ENCODE assay signal across 10 cellular contexts in genomic region chr14:96297000-96297399, GRCh38. TPM values are rescaled to one million over a fixed set of nuclear protein-coding genes. Genes with fewer than 3 reads are reported as not detected.
DNase-seq lines count a peak whose midpoint lies in the region; ATAC-seq and TF ChIP-seq lines count a peak whose summit lies in the region.
"Had no signal": no experiment of that assay in that cellular context is flagged by ENCODE, and none has a peak within 500 bp of the region (broad histone marks: within the 10 kb centered on the region; RNA-seq: fewer than 3 reads in every experiment).

No MANE protein-coding gene starts in this region.

- no peak for ATAC-seq in psoas muscle
- no peak for ATAC-seq in stimulated activated naive CD8-positive, alpha-beta T cell treated with anti-CD3 and anti-CD28 coated beads, Interleukin-15, Interleukin-2, amounts not matched to agents 100 U/mL and 50 U/mL, for 24 hours

- DNase-seq in DMS 273 (lab: John Stamatoyannopoulos, UW; ENCODE audit: unreplicated experiment) (peak; percentile 32), DMS 273 treated with DMSO at 0.1 percent for 48 hours (lab: John Stamatoyannopoulos, UW) (no peak), NCI-H1694 treated with DMSO at 0.1 percent for 48 hours (lab: John Stamatoyannopoulos, UW) (peak; percentile 80), dedifferentiated amniotic fluid mesenchymal stem cell (ENCODE audit: extremely low spot score) (peak; percentile 27), psoas muscle (no peak), globus pallidus (ENCODE audit: low spot score) (no peak), AG20443 (ENCODE audit: low spot score) (no peak)
- no peak for DNase-seq in stimulated activated naive CD8-positive, alpha-beta T cell treated with anti-CD3 and anti-CD28 coated beads, Interleukin-15, Interleukin-2, amounts not matched to agents 100 U/mL and 50 U/mL, for 24 hours
- DNase-seq: 8988T had no signal

- H3K27me3 ChIP-seq in psoas muscle (ENCODE audit: insufficient read depth in 3 of 3, low read length in 2 of 3), result no peaks in the 10 kb centered on the region

- H3K9me3 ChIP-seq in psoas muscle, result no peaks in the 10 kb centered on the region

- 97 to 98% (median 98%) methylated on average over 2 of the region's 2 CpGs for WGBS in psoas muscle, 3 donors

- no peaks in the 10 kb centered on the region for H3K4me1 ChIP-seq in psoas muscle

- no peak overlapping the region for H3K27ac ChIP-seq in psoas muscle

- peak; percentile 47 for TF ChIP-seq CTCF in psoas muscle (IDR thresholded peaks at IDR 0.05)

- intact Hi-C loops in psoas muscle (cut with DNase I), result loop anchor here (2.0 to 10.0 kb wide), 3 partner anchors 48 to 130 kb away; no protein-coding TSS in a partner anchor

- no peak overlapping the region for H3K4me3 ChIP-seq in psoas muscle

- peaks cover 0 to 64% of the 10 kb centered on the region in 2 donors for H3K36me3 ChIP-seq in psoas muscle (ENCODE audit: insufficient read depth in 1 of 2, low read depth in 1 of 2)

RNA-seq across cellular contexts. Expression of gene BDKRB1, which starts 41.0 kb away (rescaled TPM):
- under 1 TPM in 1 of 4 donors, not detected in 3; 0.75 TPM for total RNA-seq in psoas muscle
- under 1 TPM in 2 of 3 donors, not detected in 1; 0.06 to 0.13 TPM for polyA plus RNA-seq in psoas muscle
- polyA plus RNA-seq: IgD-negative memory B cell had no signal

Comparison
In these comparisons a context has a peak if more than half of its experiments do, and no peak if none do; other contexts are left out.
1. DNase-seq: peak in DMS 273 (single experiment), NCI-H1694 treated with DMSO at 0.1 percent for 48 hours (single experiment) and dedifferentiated amniotic fluid mesenchymal stem cell (single experiment); none in DMS 273 treated with DMSO at 0.1 percent for 48 hours (single experiment), psoas muscle (0 of 2), globus pallidus (single experiment), stimulated activated naive CD8-positive, alpha-beta T cell treated with anti-CD3 and anti-CD28 coated beads, Interleukin-15, Interleukin-2, amounts not matched to agents 100 U/mL and 50 U/mL, for 24 hours (single experiment) and AG20443 (single experiment).